In genomic region chr2:73267008-73267407, GRCh38 we compare ENCODE assay signal across 1 cellular context.
A peak's percentile ranks its signal among the peaks of the same experiment; 100 is the strongest.
TF ChIP-seq lines count a peak whose summit lies in the region.

No MANE protein-coding gene starts in this region.

TF ChIP-seq in HepG2, 621 proteins besides CTCF, POLR2A, EP300 and RAD21:
- no peak for TF ChIP-seq ZNF501 (CRISPR knock-in tag; IDR thresholded peaks at IDR 0.05)
- 0 out of 2 replicates have a peak, but pooled peaks have one; percentile 14 for TF ChIP-seq JUNB (CRISPR knock-in tag; IDR thresholded peaks at IDR 0.05; ENCODE audit: borderline replicate concordance)
